In genomic region chr10:132236881-132237280, GRCh38 we compare ENCODE assay signal across 22 cellular contexts. TPM values are rescaled to one million over a fixed set of nuclear protein-coding genes. Genes with fewer than 3 reads are reported as not detected.
"Had no signal": no experiment of that assay in that cellular context is flagged by ENCODE, and none has a peak within 500 bp of the region (broad histone marks: within the 10 kb centered on the region; RNA-seq: fewer than 3 reads in every experiment).

No MANE protein-coding gene starts in this region.

- H3K27me3 ChIP-seq: neural progenitor cell, right atrium auricular region, sigmoid colon, spleen, tibial nerve, vagina had no signal

- H3K4me1 ChIP-seq: parathyroid adenoma, right atrium auricular region, tibial nerve, vagina had no signal

- ATAC-seq: natural killer cell; stimulated activated effector memory CD8-positive, alpha-beta T cell treated with anti-CD3 and anti-CD28 coated beads, Interleukin-12 subunit alpha, Interleukin-12 subunit beta, amount 100 ng/mL, for 72 hours; stimulated activated naive CD8-positive, alpha-beta T cell treated with anti-CD3 and anti-CD28 coated beads, Interleukin-15, amount 100 ng/mL, for 72 hours had no signal

- H3K9ac ChIP-seq: neural progenitor cell, parathyroid adenoma had no signal

- H3K4me3 ChIP-seq: left ventricle myocardium inferior, lung, neural progenitor cell, right atrium auricular region, sigmoid colon, spleen, tibial nerve, vagina had no signal

- H3K36me3 ChIP-seq: left ventricle myocardium inferior, neural progenitor cell, right atrium auricular region, sigmoid colon, spleen, vagina had no signal

- FAIRE-seq: islet of Langerhans, small intestine had no signal

- H3K27ac ChIP-seq: left ventricle myocardium inferior, neural progenitor cell, parathyroid adenoma, right atrium auricular region, sigmoid colon, spleen, tibial nerve, vagina had no signal

- DNase-seq: hypothalamus; immature natural killer cell; left ventricle myocardium inferior; mesendoderm; naive B cell; natural killer cell; nephron progenitor cell; sigmoid colon; small intestine; stimulated activated CD4-positive, alpha-beta T cell treated with anti-CD3 and anti-CD28 coated beads, Interleukin-4, amount 100 ng/mL, for 24 hours; stimulated activated naive CD4-positive, alpha-beta T cell treated with Interleukin-2 at 50 U/mL for 16 hours; stimulated activated naive CD8-positive, alpha-beta T cell treated with anti-CD3 and anti-CD28 coated beads, Interleukin-15, amount 100 ng/mL, for 72 hours; substantia nigra had no signal

- H3K79me2 ChIP-seq: parathyroid adenoma had no signal

- H3K9me3 ChIP-seq: left ventricle myocardium inferior, right atrium auricular region, sigmoid colon, spleen, tibial nerve, vagina had no signal

- H2AFZ ChIP-seq: neural progenitor cell, parathyroid adenoma had no signal

RNA-seq across cellular contexts. Expression of gene DPYSL4, which starts 50.1 kb away (rescaled TPM):
- polyA plus RNA-seq: immature natural killer cell had no signal
